In genomic region chr4:7721984-7722551, GRCh38 we compare ENCODE assay signal across 14 cellular contexts.
DNase-seq lines count a peak whose midpoint lies in the region; ATAC-seq, FAIRE-seq and TF ChIP-seq lines count a peak whose summit lies in the region.
"Had no signal": no experiment of that assay in that cellular context is flagged by ENCODE, and none has a peak within 500 bp of the region (broad histone marks: within the 10 kb centered on the region; RNA-seq: fewer than 3 reads in every experiment).

No MANE protein-coding gene starts in this region.

- FAIRE-seq in RCC 7860 (lab: Jason Lieb, UNC), result no peak

- WGBS in body of pancreas, 2 donors, result 45 to 56% methylated on average over 11 to 13 of the region's 13 CpGs

- H3K27ac ChIP-seq in body of pancreas, result no peak overlapping the region
- H3K27ac ChIP-seq in breast epithelium, result no peak overlapping the region
- H3K27ac ChIP-seq: esophagus muscularis mucosa, skin epidermis, thoracic aorta had no signal

- H3K27me3 ChIP-seq in BE2C, result no peaks in the 10 kb centered on the region
- peaks cover 0 to 6% of the 10 kb centered on the region in 2 donors for H3K27me3 ChIP-seq in body of pancreas
- H3K27me3 ChIP-seq in breast epithelium, result peaks cover 0 to 6% of the 10 kb centered on the region in 2 donors

- no peaks in the 10 kb centered on the region for H3K36me3 ChIP-seq in BE2C
- H3K36me3 ChIP-seq in body of pancreas (replicated peaks in 1 of 2; ENCODE audit: insufficient read depth in 1 of 2, low read depth in 2 of 2), result no peaks in the 10 kb centered on the region
- no peaks in the 10 kb centered on the region for H3K36me3 ChIP-seq in breast epithelium
- H3K36me3 ChIP-seq: thoracic aorta had no signal

- DNase-seq in BE2C, result no peak
- no peak for DNase-seq in GM12864 (ENCODE audit: low read depth)
- DNase-seq in RCC 7860 (ENCODE audit: low spot score), result peak; percentile 13
- DNase-seq in fibroblast of pulmonary artery (ENCODE audit: low read depth), result peak; percentile 27
- no peak for DNase-seq in body of pancreas
- DNase-seq in NCI-H510A treated with DMSO at 0.1 percent for 48 hours (lab: John Stamatoyannopoulos, UW), result no peak
- no peak for DNase-seq in breast epithelium (ENCODE audit: low spot score in 2 of 2)
- DNase-seq: KG1; naive thymus-derived CD4-positive, alpha-beta T cell; NCI-H2107 had no signal

- H3K4me1 ChIP-seq in BE2C (no peaks in the 10 kb centered on the region), body of pancreas (peaks cover 5% of the 10 kb centered on the region), breast epithelium (no peaks in the 10 kb centered on the region)

- ATAC-seq in body of pancreas (no peak), HG03469 (IDR thresholded peaks at IDR 0.05; ENCODE audit: unreplicated experiment) (no peak)

- H3K4me3 ChIP-seq in BE2C (ENCODE audit: low read depth, low read length) (no peak overlapping the region), GM12864 (ENCODE audit: low read depth, low read length) (no peak overlapping the region), fibroblast of pulmonary artery (replicated peaks; ENCODE audit: low read depth, low read length) (no peak overlapping the region), body of pancreas (no peak overlapping the region), breast epithelium (no peak overlapping the region)
- H3K4me3 ChIP-seq: esophagus muscularis mucosa, skin epidermis, thoracic aorta had no signal

- intact Hi-C loops in body of pancreas (cut with DNase I), result no loop called here
- intact Hi-C loops in breast epithelium (cut with DNase I; ENCODE audit: low total_unique reads), result no loop called here

- TF ChIP-seq POLR2A in body of pancreas (IDR thresholded peaks at IDR 0.05) (no peak), breast epithelium (IDR thresholded peaks at IDR 0.05) (no peak)

- H3K9me3 ChIP-seq in BE2C (no peaks in the 10 kb centered on the region), body of pancreas (no peaks in the 10 kb centered on the region), breast epithelium (no peaks in the 10 kb centered on the region)
- H3K9me3 ChIP-seq: esophagus muscularis mucosa, thoracic aorta had no signal

- TF ChIP-seq CTCF in BE2C (IDR thresholded peaks at IDR 0.05; ENCODE audit: low read depth, low read length) (peak; percentile 43), GM12864 (IDR thresholded peaks at IDR 0.05; ENCODE audit: low read depth, low read length, missing control alignments) (peak; percentile 21), fibroblast of pulmonary artery (IDR thresholded peaks at IDR 0.05; ENCODE audit: low read length, missing control alignments) (peak; percentile 27), body of pancreas (IDR thresholded peaks at IDR 0.05) (no peak), breast epithelium (IDR thresholded peaks at IDR 0.05) (no peak)

Comparison
In these comparisons a context has a peak if more than half of its experiments do, and no peak if none do; other contexts are left out.
1. DNase-seq: peak in RCC 7860 (single experiment) and fibroblast of pulmonary artery (single experiment); none in BE2C (single experiment), GM12864 (single experiment), body of pancreas (0 of 4), NCI-H510A treated with DMSO at 0.1 percent for 48 hours (single experiment) and breast epithelium (0 of 2).
2. CTCF ChIP-seq: peak in BE2C (single experiment), GM12864 (single experiment) and fibroblast of pulmonary artery (single experiment); none in body of pancreas (0 of 7) and breast epithelium (0 of 3).